Comparison of ENCODE assay signal across 9 cellular contexts in the genomic region with DNA sequence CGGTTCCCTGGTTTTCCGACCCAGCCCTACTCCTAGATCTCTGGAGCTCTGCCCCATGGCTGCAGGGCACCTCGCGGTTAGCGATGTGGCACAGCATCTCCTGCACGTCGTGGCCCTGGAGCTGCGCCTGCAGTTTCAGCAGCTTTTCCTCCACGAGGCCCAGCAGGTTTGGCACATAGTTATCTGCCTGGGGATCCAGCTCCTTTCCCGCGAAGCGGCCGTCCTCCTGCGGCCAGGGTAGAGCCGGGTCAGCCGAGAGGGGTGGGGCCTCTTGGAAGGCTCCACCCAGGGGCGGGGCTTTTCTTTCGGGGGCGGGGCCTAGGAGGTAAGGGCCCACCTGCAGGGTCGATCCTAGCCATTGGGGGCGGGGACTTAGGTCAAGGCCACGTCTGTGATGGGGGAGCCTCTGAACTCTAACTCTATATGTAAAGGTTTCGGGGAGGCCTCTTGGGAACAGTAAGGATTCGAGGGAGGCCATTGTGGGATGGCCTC. TPM values are rescaled to one million over a fixed set of nuclear protein-coding genes. Genes with fewer than 3 reads are reported as not detected.
DNase-seq lines count a peak whose midpoint lies in the region; ATAC-seq, FAIRE-seq and TF ChIP-seq lines count a peak whose summit lies in the region.
"Had no signal": no experiment of that assay in that cellular context is flagged by ENCODE, and none has a peak within 500 bp of the region (broad histone marks: within the 10 kb centered on the region; RNA-seq: fewer than 3 reads in every experiment).

No MANE protein-coding gene starts in this region.

- H3K27ac ChIP-seq in 22Rv1 (peak overlapping the region; percentile 79), kidney (ENCODE audit: low read depth in 2 of 2, low read length in 2 of 2) (peak overlapping the region; percentile 69 to 76)

- H3K4me1 Mint-ChIP-seq in activated naive CD8-positive, alpha-beta T cell (ENCODE audit: low read depth): peaks cover 40% of the 10 kb centered on the region
- H3K4me1 Mint-ChIP-seq in stimulated activated naive CD8-positive, alpha-beta T cell treated with anti-CD3 and anti-CD28 coated beads, Interleukin-15, Interleukin-2, amounts not matched to agents 100 ng/mL and 50 ng/mL, for 24 hours (ENCODE audit: low read depth): peaks cover 38% of the 10 kb centered on the region

- H3K4me1 ChIP-seq in kidney (ENCODE audit: control insufficient read depth in 1 of 2, insufficient read depth in 1 of 2, low read depth in 1 of 2, low read length in 2 of 2): peaks cover 6 to 19% of the 10 kb centered on the region in 2 donors

- peak overlapping the region in 1 of 2 donors; percentile 78 for H3K9ac ChIP-seq in kidney (ENCODE audit: low read length in 2 of 2)

- no peak overlapping the region for H3K27ac Mint-ChIP-seq in activated naive CD8-positive, alpha-beta T cell
- H3K27ac Mint-ChIP-seq in stimulated activated naive CD8-positive, alpha-beta T cell treated with anti-CD3 and anti-CD28 coated beads, Interleukin-15, Interleukin-2, amounts not matched to agents 100 ng/mL and 50 ng/mL, for 24 hours: no peak overlapping the region

- no peaks in the 10 kb centered on the region for H3K36me3 Mint-ChIP-seq in activated naive CD8-positive, alpha-beta T cell
- H3K36me3 Mint-ChIP-seq in stimulated activated naive CD8-positive, alpha-beta T cell treated with anti-CD3 and anti-CD28 coated beads, Interleukin-15, Interleukin-2, amounts not matched to agents 100 ng/mL and 50 ng/mL, for 24 hours (ENCODE audit: low read depth): no peaks in the 10 kb centered on the region

- H3K9me3 Mint-ChIP-seq in activated naive CD8-positive, alpha-beta T cell (ENCODE audit: low read depth): no peaks in the 10 kb centered on the region
- H3K9me3 Mint-ChIP-seq in stimulated activated naive CD8-positive, alpha-beta T cell treated with anti-CD3 and anti-CD28 coated beads, Interleukin-15, Interleukin-2, amounts not matched to agents 100 ng/mL and 50 ng/mL, for 24 hours: no peaks in the 10 kb centered on the region

- H3K4me3 ChIP-seq in kidney (ENCODE audit: low read length in 2 of 2): peak overlapping the region in 1 of 2 donors; percentile 64

- DNase-seq in GM19238 (ENCODE audit: insufficient read length, low spot score): peak; percentile 54
- peak; percentile 88 for DNase-seq in NAMALWA (ENCODE audit: low spot score)
- peak; percentile 87 for DNase-seq in kidney
- no peak for DNase-seq in NCI-H2081 (lab: John Stamatoyannopoulos, UW)

- no peaks in the 10 kb centered on the region for H3K36me3 ChIP-seq in kidney (ENCODE audit: control insufficient read depth in 1 of 2, insufficient read depth in 2 of 2, low read length in 2 of 2)

- TF ChIP-seq CTCF in 22Rv1 (IDR thresholded peaks at IDR 0.05): no peak
- TF ChIP-seq CTCF in kidney (IDR thresholded peaks at IDR 0.05; ENCODE audit: borderline replicate concordance, extremely low read depth, insufficient read depth): no peak

- FAIRE-seq in kidney (lab: Jason Lieb, UNC): no peak
- FAIRE-seq: G401.6 had no signal

- H3K27me3 Mint-ChIP-seq in activated naive CD8-positive, alpha-beta T cell: peaks cover 18% of the 10 kb centered on the region
- H3K27me3 Mint-ChIP-seq in stimulated activated naive CD8-positive, alpha-beta T cell treated with anti-CD3 and anti-CD28 coated beads, Interleukin-15, Interleukin-2, amounts not matched to agents 100 ng/mL and 50 ng/mL, for 24 hours: peaks cover 57% of the 10 kb centered on the region

- H3K9me3 ChIP-seq in kidney (ENCODE audit: control insufficient read depth in 1 of 2, low read length in 2 of 2): no peaks in the 10 kb centered on the region

- intact Hi-C loops in kidney (cut with DNase I): no loop called here

- H3K4me3 Mint-ChIP-seq in activated naive CD8-positive, alpha-beta T cell: peak overlapping the region; percentile 54
- peak overlapping the region; percentile 60 for H3K4me3 Mint-ChIP-seq in stimulated activated naive CD8-positive, alpha-beta T cell treated with anti-CD3 and anti-CD28 coated beads, Interleukin-15, Interleukin-2, amounts not matched to agents 100 ng/mL and 50 ng/mL, for 24 hours

- no peak for ATAC-seq in GM21528 (IDR thresholded peaks at IDR 0.05; ENCODE audit: low FRiP score, unreplicated experiment)

RNA-seq across cellular contexts. Expression of a gene that starts 2.5 kb away (rescaled TPM):
- 126 TPM for total RNA-seq in kidney
- 56.9 TPM for polyA plus RNA-seq in kidney (ENCODE audit: insufficient read depth, low read depth, low replicate concordance)

RNA-seq across cellular contexts. Expression of a gene that starts 13.3 kb away (rescaled TPM):
- 1.5 TPM for total RNA-seq in kidney
- 7.1 TPM for polyA plus RNA-seq in kidney (ENCODE audit: insufficient read depth, low read depth, low replicate concordance)

RNA-seq across cellular contexts. Expression of a gene that starts 13.8 kb away (rescaled TPM):
- 278 TPM for total RNA-seq in kidney
- 182 TPM for polyA plus RNA-seq in kidney (ENCODE audit: insufficient read depth, low read depth, low replicate concordance)

RNA-seq across cellular contexts. Expression of a gene that starts 37.5 kb away (rescaled TPM):
- 23.6 TPM for total RNA-seq in kidney
- 20.4 TPM for polyA plus RNA-seq in kidney (ENCODE audit: insufficient read depth, low read depth, low replicate concordance)

RNA-seq across cellular contexts. Expression of a gene that starts 47.2 kb away (rescaled TPM):
- 4.1 TPM for total RNA-seq in kidney
- 6.2 TPM for polyA plus RNA-seq in kidney (ENCODE audit: insufficient read depth, low read depth, low replicate concordance)

Comparison
In these comparisons a context has a peak if more than half of its experiments do, and no peak if none do; other contexts are left out.
1. DNase-seq: peak in GM19238 (single experiment), NAMALWA (single experiment) and kidney (single experiment); none in NCI-H2081 (0 of 2).